20 cellular contexts compared by ENCODE assay signal in the genomic region with DNA sequence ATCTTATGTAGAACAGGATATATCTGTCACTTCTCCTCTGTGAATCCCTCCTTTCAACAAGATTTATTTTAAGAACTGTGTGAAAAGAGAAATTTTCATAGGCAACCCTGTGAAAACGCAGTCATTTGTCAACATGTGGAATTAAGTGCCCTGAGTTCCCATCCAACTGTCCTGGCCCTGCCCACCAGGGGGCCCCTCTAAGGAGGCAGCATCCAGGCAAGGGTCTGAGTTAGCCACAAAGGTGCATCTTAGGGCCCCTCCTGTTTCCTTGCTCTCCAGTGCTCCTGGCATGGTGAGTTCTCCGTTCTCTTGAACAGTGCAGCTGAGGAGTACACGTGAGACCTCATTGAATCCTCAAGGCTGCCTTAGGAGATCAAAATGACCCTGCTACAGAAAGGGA.
DNase-seq lines count a peak whose midpoint lies in the region; ATAC-seq, FAIRE-seq and TF ChIP-seq lines count a peak whose summit lies in the region.
"Had no signal": no experiment of that assay in that cellular context is flagged by ENCODE, and none has a peak within 500 bp of the region (broad histone marks: within the 10 kb centered on the region; RNA-seq: fewer than 3 reads in every experiment).

No MANE protein-coding gene starts in this region.

- TF ChIP-seq CTCF in BE2C (IDR thresholded peaks at IDR 0.05; ENCODE audit: low read depth, low read length): peak; percentile 46
- TF ChIP-seq CTCF in bronchial epithelial cell (IDR thresholded peaks at IDR 0.05; ENCODE audit: insufficient read depth, low read length, severe bottlenecking): no peak

- no peak overlapping the region for H3K4me3 ChIP-seq in BE2C (ENCODE audit: low read depth, low read length)
- H3K4me3 ChIP-seq in H7 (ENCODE audit: insufficient read depth, low read depth, low read length): no peak overlapping the region
- no peak overlapping the region for H3K4me3 ChIP-seq in bronchial epithelial cell (ENCODE audit: low read depth, low read length)
- H3K4me3 ChIP-seq in mesodermal cell (ENCODE audit: extremely low read depth, insufficient read depth, low read length, poor library complexity, severe bottlenecking): no peak overlapping the region

- H3K27me3 ChIP-seq in BE2C (peaks cover 15% of the 10 kb centered on the region), H7 (ENCODE audit: control insufficient read depth, insufficient read depth, low read length) (no peaks in the 10 kb centered on the region), bronchial epithelial cell (ENCODE audit: control insufficient read depth, insufficient read depth, low read length) (no peaks in the 10 kb centered on the region)

- peak overlapping the region; percentile 39 for H3K27ac ChIP-seq in mesodermal cell (ENCODE audit: low read depth, low read length, severe bottlenecking)
- H3K27ac ChIP-seq: C4-2B, KMS-11 had no signal

- no peaks in the 10 kb centered on the region for H3K36me3 ChIP-seq in BE2C
- H3K36me3 ChIP-seq in H7 (replicated peaks; ENCODE audit: control insufficient read depth, insufficient read depth, low read length): no peaks in the 10 kb centered on the region
- no peaks in the 10 kb centered on the region for H3K36me3 ChIP-seq in bronchial epithelial cell (ENCODE audit: control insufficient read depth, insufficient read depth, low read length)
- H3K36me3 ChIP-seq in mesodermal cell (ENCODE audit: control insufficient read depth, insufficient read depth, low read length): no peaks in the 10 kb centered on the region

- ATAC-seq in HG03520 (IDR thresholded peaks at IDR 0.05; ENCODE audit: unreplicated experiment): no peak
- ATAC-seq: HepG2 had no signal

- peak; percentile 81 for FAIRE-seq in bronchial epithelial cell (lab: Jason Lieb, UNC)
- FAIRE-seq: A204.1, HepG2 had no signal

- DNase-seq in BE2C (peak; percentile 44), H7 (peak; percentile 35), bronchial epithelial cell (ENCODE audit: low read depth) (no peak), NCI-H510A (lab: John Stamatoyannopoulos, UW) (no peak), HPDE6-E6E7 (ENCODE audit: extremely low spot score) (no peak)
- DNase-seq in activated CD4-positive, alpha-beta T cell treated with anti-CD3 and anti-CD28 coated beads for 1 hour: no peak
- DNase-seq: Caco-2, DMS79 treated with DMSO at 0.1 percent for 48 hours, GF-D8, HCEC 1CT, NCI-H1092, NCI-H187, NCI-H2171, SIG-M5 had no signal

- H3K9me3 ChIP-seq in BE2C: no peaks in the 10 kb centered on the region
- H3K9me3 ChIP-seq in mesodermal cell (ENCODE audit: control insufficient read depth, low read length): peaks cover 3% of the 10 kb centered on the region

- WGBS in mesodermal cell (ENCODE audit: insufficient coverage in 2 of 2), 2 experiments: 87 to 89% methylated on average over 3 of the region's 3 CpGs

- no peaks in the 10 kb centered on the region for H3K4me1 ChIP-seq in BE2C
- H3K4me1 ChIP-seq in mesodermal cell (ENCODE audit: control insufficient read depth, insufficient read depth, low read length, poor library complexity, severe bottlenecking): no peaks in the 10 kb centered on the region
- H3K4me1 ChIP-seq: Caco-2 had no signal

Comparison
In these comparisons a context has a peak if more than half of its experiments do, and no peak if none do; other contexts are left out.
1. DNase-seq: peak in BE2C (single experiment) and H7 (single experiment); none in bronchial epithelial cell (single experiment), NCI-H510A (single experiment), HPDE6-E6E7 (single experiment) and activated CD4-positive, alpha-beta T cell treated with anti-CD3 and anti-CD28 coated beads for 1 hour (single experiment).